ENCODE assay signal across 30 cellular contexts in the genomic region with DNA sequence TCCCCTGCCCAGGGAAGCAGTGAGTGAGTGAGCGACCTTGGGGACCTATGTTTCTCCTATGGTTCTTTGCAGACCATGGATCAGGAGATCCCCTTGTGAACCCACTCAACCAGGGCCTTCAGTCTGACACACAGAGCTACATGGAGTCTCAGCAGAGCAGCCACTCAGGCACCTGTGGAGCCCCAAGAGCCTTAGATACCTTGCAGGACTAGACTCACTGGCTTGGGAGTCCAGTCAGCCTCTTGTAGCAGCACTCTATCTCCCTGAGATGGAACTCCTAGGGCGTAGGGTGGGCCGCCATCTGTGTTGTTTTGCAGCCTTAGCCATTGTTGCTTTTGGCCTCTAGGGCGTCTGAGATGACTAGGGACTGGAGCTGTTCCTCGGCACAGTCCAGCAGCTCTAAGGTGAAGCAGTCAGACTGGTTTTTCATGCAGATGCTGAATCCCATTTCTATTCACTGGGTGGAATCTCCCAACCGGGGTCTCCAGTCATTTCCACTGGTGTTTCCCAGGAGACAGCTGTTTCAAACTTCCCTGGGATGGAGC.
"Had no signal": no experiment of that assay in that cellular context is flagged by ENCODE, and none has a peak within 500 bp of the region (broad histone marks: within the 10 kb centered on the region; RNA-seq: fewer than 3 reads in every experiment).

No MANE protein-coding gene starts in this region.

- H3K36me3 ChIP-seq: brain microvascular endothelial cell, cardiac muscle cell, Peyer's patch, SJSA1 had no signal

- H3K4me1 ChIP-seq: Peyer's patch, SJSA1 had no signal

- DNase-seq: activated CD4-positive, alpha-beta T cell treated with anti-CD3 and anti-CD28 coated beads, Interleukin-2, amount 10 ng/mL, durations not matched to agents 24 days and 14 days; activated CD4-positive, alpha-beta T cell treated with anti-CD3 and anti-CD28 coated beads, Interleukin-2, amount 50 U/mL, for 4 hours; activated CD8-positive, alpha-beta T cell treated with anti-CD3 and anti-CD28 coated beads for 36 hours; activated effector memory CD4-positive, alpha-beta T cell treated with anti-CD3 and anti-CD28 coated beads, Interleukin-2, amount 50 U/mL, for 16 hours; activated naive CD4-positive, alpha-beta T cell; activated naive CD4-positive, alpha-beta T cell treated with anti-CD3 and anti-CD28 coated beads, Interleukin-2, amount 50 U/mL, for 16 hours; activated naive CD8-positive, alpha-beta T cell treated with anti-CD3 and anti-CD28 coated beads for 36 hours; activated T-cell treated with anti-CD3 and anti-CD28 coated beads, Interleukin-2, amount 50 U/mL, for 1 hour; activated T-cell treated with anti-CD3 and anti-CD28 coated beads, Interleukin-2, amount 50 U/mL, for 72 hours; amniotic stem cell; aorta; brain microvascular endothelial cell; NCI-H1092 treated with DMSO at 0.1 percent for 48 hours; NCI-H1417; NCI-H146; NCI-H187; NCI-H2029 treated with DMSO at 0.1 percent for 48 hours; NCI-H345; NCI-H524 treated with DMSO at 0.1 percent for 48 hours; Peyer's patch; RPMI8226; SHP77 treated with DMSO at 0.1 percent for 48 hours; SK-N-SH had no signal

- H3K27ac Mint-ChIP-seq: activated CD4-positive, alpha-beta T cell treated with anti-CD3 and anti-CD28 coated beads, Interleukin-2, amount 10 ng/mL, durations not matched to agents 24 days and 14 days; activated CD8-positive, alpha-beta T cell treated with anti-CD3 and anti-CD28 coated beads for 36 hours; activated naive CD8-positive, alpha-beta T cell treated with anti-CD3 and anti-CD28 coated beads for 36 hours; activated T-cell treated with anti-CD3 and anti-CD28 coated beads, Interleukin-2, amount 50 U/mL, for 72 hours; activated T-helper 17 cell treated with anti-CD3 and anti-CD28 coated beads, Interleukin-2, amount 50 U/mL, for 72 hours; T-helper 1 cell treated with Interleukin-12 subunit alpha and Interleukin-12 subunit beta and Interleukin-4 antibody, amounts not matched to agents 30 μg/mL and 1 μg/mL, for 36 hours; T-helper 2 cell treated with Interferon-gamma antibody and Interleukin-4, amounts not matched to agents 5 μg/mL and 100 μg/mL, for 36 hours had no signal

- H3K9me3 ChIP-seq: Peyer's patch, SJSA1, SK-N-SH had no signal

- H3K4me3 Mint-ChIP-seq: activated CD4-positive, alpha-beta T cell treated with anti-CD3 and anti-CD28 coated beads, Interleukin-2, amount 10 ng/mL, durations not matched to agents 24 days and 14 days; activated CD8-positive, alpha-beta T cell treated with anti-CD3 and anti-CD28 coated beads for 36 hours; activated naive CD8-positive, alpha-beta T cell treated with anti-CD3 and anti-CD28 coated beads for 36 hours; activated T-cell treated with anti-CD3 and anti-CD28 coated beads, Interleukin-2, amount 50 U/mL, for 72 hours; activated T-helper 17 cell treated with anti-CD3 and anti-CD28 coated beads, Interleukin-2, amount 50 U/mL, for 72 hours; central memory CD8-positive, alpha-beta T cell; T-helper 1 cell treated with Interleukin-12 subunit alpha and Interleukin-12 subunit beta and Interleukin-4 antibody, amounts not matched to agents 30 μg/mL and 1 μg/mL, for 36 hours; T-helper 2 cell treated with Interferon-gamma antibody and Interleukin-4, amounts not matched to agents 5 μg/mL and 100 μg/mL, for 36 hours had no signal

- H3K4me3 ChIP-seq: cardiac muscle cell, Peyer's patch, SJSA1 had no signal

- H3K27me3 Mint-ChIP-seq: central memory CD8-positive, alpha-beta T cell had no signal

- H3K9me3 Mint-ChIP-seq: T-helper 2 cell treated with Interferon-gamma antibody and Interleukin-4, amounts not matched to agents 5 μg/mL and 100 μg/mL, for 36 hours had no signal

- H3K27ac ChIP-seq: brain microvascular endothelial cell, cardiac muscle cell, Peyer's patch, SJSA1 had no signal

- FAIRE-seq: TTC549 had no signal

- H3K36me3 Mint-ChIP-seq: activated naive CD8-positive, alpha-beta T cell treated with anti-CD3 and anti-CD28 coated beads for 36 hours had no signal

- ATAC-seq: activated CD8-positive, alpha-beta T cell treated with anti-CD3 and anti-CD28 coated beads for 36 hours; activated T-cell treated with anti-CD3 and anti-CD28 coated beads, Interleukin-2, amount 50 U/mL, for 72 hours; activated T-helper 17 cell treated with anti-CD3 and anti-CD28 coated beads, Interleukin-2, amount 50 U/mL, for 72 hours had no signal

- H3K27me3 ChIP-seq: brain microvascular endothelial cell, cardiac muscle cell, Peyer's patch, SJSA1 had no signal

- H3K4me1 Mint-ChIP-seq: activated CD4-positive, alpha-beta T cell treated with anti-CD3 and anti-CD28 coated beads, Interleukin-2, amount 10 ng/mL, durations not matched to agents 24 days and 14 days; activated naive CD8-positive, alpha-beta T cell treated with anti-CD3 and anti-CD28 coated beads for 36 hours; activated T-helper 17 cell treated with anti-CD3 and anti-CD28 coated beads, Interleukin-2, amount 50 U/mL, for 72 hours; central memory CD8-positive, alpha-beta T cell had no signal
